In the genomic region with DNA sequence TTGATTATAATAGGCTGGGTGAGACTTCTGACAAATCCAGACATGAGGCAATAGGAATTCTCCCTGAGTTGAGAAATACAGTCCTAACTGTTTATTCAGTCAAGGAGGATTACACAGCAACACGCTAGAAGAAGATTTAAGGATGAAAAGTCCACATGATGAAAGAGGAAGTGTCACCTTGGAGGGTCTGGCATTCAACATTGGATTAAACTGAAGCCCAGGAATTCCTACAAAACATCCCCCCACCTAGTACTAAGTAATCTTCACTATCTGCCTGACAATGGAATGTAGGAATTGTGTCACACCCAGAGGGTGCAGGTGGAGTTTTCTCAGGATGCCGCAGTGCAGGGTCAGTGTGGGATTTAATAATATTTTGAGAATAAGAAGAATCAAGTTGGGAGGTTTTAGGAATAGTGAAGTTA, we compare ENCODE assay signal across 1 cellular context.
TF ChIP-seq lines count a peak whose summit lies in the region.

No MANE protein-coding gene starts in this region.

TF ChIP-seq in HepG2, 621 proteins besides CTCF, POLR2A, EP300 and RAD21 (continued from another document and continues in another):
- TF ChIP-seq, protein P1, sequence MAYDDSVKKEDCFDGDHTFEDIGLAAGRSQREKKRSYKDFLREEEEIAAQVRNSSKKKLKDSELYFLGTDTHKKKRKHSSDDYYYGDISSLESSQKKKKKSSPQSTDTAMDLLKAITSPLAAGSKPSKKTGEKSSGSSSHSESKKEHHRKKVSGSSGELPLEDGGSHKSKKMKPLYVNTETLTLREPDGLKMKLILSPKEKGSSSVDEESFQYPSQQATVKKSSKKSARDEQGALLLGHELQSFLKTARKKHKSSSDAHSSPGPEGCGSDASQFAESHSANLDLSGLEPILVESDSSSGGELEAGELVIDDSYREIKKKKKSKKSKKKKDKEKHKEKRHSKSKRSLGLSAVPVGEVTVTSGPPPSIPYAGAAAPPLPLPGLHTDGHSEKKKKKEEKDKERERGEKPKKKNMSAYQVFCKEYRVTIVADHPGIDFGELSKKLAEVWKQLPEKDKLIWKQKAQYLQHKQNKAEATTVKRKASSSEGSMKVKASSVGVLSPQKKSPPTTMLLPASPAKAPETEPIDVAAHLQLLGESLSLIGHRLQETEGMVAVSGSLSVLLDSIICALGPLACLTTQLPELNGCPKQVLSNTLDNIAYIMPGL (CRISPR knock-in tag; IDR thresholded peaks at IDR 0.05; ENCODE audit: borderline replicate concordance in 1 of 2, low read depth in 1 of 2), result no peak
- TF ChIP-seq SKIL (CRISPR knock-in tag; IDR thresholded peaks at IDR 0.05; ENCODE audit: borderline replicate concordance), result peak; percentile 51
- peak; percentile 85 for TF ChIP-seq SMAD3 (CRISPR knock-in tag; IDR thresholded peaks at IDR 0.05)
- TF ChIP-seq MATR3 (CRISPR knock-in tag; IDR thresholded peaks at IDR 0.05), result no peak
- no peak for TF ChIP-seq PBX2 (CRISPR knock-in tag; IDR thresholded peaks at IDR 0.05)
- no peak for TF ChIP-seq PRPF4 (IDR thresholded peaks at IDR 0.05; ENCODE audit: low read depth, low read length, poor library complexity, severe bottlenecking)
- TF ChIP-seq ZFP37 (CRISPR knock-in tag; IDR thresholded peaks at IDR 0.05; ENCODE audit: borderline replicate concordance), result no peak
- peak; percentile 25; the same call in 1 of the 2 replicates for TF ChIP-seq ELF1 (CRISPR knock-in tag; IDR thresholded peaks at IDR 0.05)
- no peak for TF ChIP-seq SATB2 (CRISPR knock-in tag; IDR thresholded peaks at IDR 0.05)
- no peak for TF ChIP-seq NFYB (CRISPR knock-in tag; IDR thresholded peaks at IDR 0.05)
- no peak for TF ChIP-seq BRCA1 (CRISPR knock-in tag; IDR thresholded peaks at IDR 0.05)
- TF ChIP-seq PITX1 (CRISPR knock-in tag; IDR thresholded peaks at IDR 0.05), result peak; percentile 95
- peak; percentile 91 for TF ChIP-seq NKX3-1 (CRISPR knock-in tag; IDR thresholded peaks at IDR 0.05)
- no peak for TF ChIP-seq ZFYVE20 (CRISPR knock-in tag; IDR thresholded peaks at IDR 0.05; ENCODE audit: borderline replicate concordance, low read depth)
- TF ChIP-seq MEIS2 (CRISPR knock-in tag; IDR thresholded peaks at IDR 0.05), result peak; percentile 34; the same call in 1 of the 2 replicates
- no peak for TF ChIP-seq MTA1 (CRISPR knock-in tag; IDR thresholded peaks at IDR 0.05; ENCODE audit: borderline replicate concordance)
- TF ChIP-seq NCOR1 (IDR thresholded peaks at IDR 0.05; ENCODE audit: borderline replicate concordance, low read length), result peak; percentile 90
- TF ChIP-seq, protein P2, sequence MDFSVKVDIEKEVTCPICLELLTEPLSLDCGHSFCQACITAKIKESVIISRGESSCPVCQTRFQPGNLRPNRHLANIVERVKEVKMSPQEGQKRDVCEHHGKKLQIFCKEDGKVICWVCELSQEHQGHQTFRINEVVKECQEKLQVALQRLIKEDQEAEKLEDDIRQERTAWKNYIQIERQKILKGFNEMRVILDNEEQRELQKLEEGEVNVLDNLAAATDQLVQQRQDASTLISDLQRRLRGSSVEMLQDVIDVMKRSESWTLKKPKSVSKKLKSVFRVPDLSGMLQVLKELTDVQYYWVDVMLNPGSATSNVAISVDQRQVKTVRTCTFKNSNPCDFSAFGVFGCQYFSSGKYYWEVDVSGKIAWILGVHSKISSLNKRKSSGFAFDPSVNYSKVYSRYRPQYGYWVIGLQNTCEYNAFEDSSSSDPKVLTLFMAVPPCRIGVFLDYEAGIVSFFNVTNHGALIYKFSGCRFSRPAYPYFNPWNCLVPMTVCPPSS (IDR thresholded peaks at IDR 0.05), result no peak
- TF ChIP-seq ZNF383 (CRISPR knock-in tag; IDR thresholded peaks at IDR 0.05; ENCODE audit: borderline replicate concordance), result no peak
- peak; percentile 87 for TF ChIP-seq GFI1 (CRISPR knock-in tag; IDR thresholded peaks at IDR 0.05; ENCODE audit: borderline replicate concordance)
- TF ChIP-seq, protein P3, sequence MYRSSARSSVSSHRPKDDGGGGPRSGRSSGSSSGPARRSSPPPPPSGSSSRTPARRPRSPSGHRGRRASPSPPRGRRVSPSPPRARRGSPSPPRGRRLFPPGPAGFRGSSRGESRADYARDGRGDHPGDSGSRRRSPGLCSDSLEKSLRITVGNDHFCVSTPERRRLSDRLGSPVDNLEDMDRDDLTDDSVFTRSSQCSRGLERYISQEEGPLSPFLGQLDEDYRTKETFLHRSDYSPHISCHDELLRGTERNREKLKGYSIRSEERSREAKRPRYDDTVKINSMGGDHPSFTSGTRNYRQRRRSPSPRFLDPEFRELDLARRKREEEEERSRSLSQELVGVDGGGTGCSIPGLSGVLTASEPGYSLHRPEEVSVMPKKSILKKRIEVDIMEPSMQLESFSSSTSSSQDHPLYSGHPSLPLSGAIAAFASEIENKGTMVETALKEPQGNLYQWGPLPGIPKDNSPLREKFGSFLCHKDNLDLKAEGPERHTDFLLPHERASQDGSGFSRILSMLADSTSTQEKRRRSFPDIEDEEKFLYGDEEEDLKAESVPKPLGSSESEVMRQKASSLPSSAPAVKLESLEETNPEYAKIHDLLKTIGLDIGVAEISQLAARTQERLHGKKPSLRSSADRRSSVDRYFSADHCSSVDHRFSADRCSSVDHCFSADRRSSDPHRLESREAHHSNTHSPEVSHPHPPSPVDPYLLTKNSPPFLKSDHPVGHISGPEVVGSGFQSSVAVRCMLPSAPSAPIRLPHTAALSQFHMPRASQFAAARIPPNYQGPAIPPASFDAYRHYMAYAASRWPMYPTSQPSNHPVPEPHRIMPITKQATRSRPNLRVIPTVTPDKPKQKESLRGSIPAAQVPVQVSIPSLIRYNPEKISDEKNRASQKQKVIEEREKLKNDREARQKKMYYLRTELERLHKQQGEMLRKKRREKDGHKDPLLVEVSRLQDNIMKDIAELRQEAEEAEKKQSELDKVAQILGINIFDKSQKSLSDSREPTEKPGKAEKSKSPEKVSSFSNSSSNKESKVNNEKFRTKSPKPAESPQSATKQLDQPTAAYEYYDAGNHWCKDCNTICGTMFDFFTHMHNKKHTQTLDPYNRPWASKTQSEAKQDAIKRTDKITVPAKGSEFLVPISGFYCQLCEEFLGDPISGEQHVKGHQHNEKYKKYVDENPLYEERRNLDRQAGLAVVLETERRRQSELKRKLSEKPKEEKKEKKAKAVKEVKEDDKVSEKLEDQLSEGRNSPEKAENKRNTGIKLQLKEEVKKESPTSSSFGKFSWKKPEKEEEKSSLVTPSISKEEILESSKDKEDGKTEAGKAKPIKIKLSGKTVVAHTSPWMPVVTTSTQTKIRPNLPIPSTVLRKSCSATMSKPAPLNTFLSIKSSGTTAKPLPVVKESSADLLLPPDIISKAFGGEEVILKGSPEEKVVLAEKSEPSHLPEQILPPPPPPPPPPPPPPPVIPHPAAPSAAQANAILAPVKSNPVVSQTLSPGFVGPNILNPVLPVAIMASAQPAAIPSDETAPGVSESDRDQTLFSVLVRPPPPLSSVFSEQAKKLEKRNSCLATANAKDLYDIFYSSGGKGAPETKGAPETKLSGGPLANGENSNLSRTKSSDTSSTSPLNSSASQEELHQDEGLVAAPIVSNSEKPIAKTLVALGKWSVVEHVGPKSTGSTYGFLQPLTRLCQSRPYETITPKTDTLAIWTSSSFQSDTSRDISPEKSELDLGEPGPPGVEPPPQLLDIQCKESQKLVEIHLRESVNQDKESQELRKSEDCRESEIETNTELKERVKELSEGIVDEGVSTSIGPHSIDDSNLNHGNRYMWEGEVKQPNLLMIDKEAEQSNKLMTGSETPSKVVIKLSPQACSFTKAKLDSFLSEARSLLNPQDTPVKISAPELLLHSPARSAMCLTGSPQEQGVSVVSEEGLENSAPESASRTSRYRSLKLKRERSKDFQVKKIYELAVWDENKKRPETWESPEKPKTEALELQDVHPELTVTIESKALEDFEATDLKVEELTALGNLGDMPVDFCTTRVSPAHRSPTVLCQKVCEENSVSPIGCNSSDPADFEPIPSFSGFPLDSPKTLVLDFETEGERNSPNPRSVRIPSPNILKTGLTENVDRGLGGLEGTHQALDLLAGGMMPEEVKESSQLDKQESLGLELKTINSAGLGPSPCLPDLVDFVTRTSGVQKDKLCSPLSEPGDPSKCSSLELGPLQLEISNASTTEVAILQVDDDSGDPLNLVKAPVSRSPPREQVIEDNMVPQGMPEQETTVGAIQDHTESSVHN (CRISPR knock-in tag; IDR thresholded peaks at IDR 0.05), result no peak
- TF ChIP-seq GATAD2A (CRISPR knock-in tag; IDR thresholded peaks at IDR 0.05), result peak; percentile 98
- TF ChIP-seq NFIC (IDR thresholded peaks at IDR 0.05; ENCODE audit: low read length), result peak; percentile 92
- peak; percentile 89 for TF ChIP-seq TGIF2 (CRISPR knock-in tag; IDR thresholded peaks at IDR 0.05)
- peak; percentile 65; the same call in 1 of the 2 replicates for TF ChIP-seq HOXA3 (CRISPR knock-in tag; IDR thresholded peaks at IDR 0.05)
- no peak for TF ChIP-seq TMF1 (CRISPR knock-in tag; IDR thresholded peaks at IDR 0.05; ENCODE audit: low read depth)
- TF ChIP-seq, protein P4, sequence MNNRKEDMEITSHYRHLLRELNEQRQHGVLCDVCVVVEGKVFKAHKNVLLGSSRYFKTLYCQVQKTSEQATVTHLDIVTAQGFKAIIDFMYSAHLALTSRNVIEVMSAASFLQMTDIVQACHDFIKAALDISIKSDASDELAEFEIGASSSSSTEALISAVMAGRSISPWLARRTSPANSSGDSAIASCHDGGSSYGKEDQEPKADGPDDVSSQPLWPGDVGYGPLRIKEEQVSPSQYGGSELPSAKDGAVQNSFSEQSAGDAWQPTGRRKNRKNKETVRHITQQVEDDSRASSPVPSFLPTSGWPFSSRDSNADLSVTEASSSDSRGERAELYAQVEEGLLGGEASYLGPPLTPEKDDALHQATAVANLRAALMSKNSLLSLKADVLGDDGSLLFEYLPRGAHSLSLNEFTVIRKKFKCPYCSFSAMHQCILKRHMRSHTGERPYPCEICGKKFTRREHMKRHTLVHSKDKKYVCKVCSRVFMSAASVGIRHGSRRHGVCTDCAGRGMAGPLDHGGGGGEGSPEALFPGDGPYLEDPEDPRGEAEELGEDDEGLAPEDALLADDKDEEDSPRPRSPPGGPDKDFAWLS (CRISPR knock-in tag; IDR thresholded peaks at IDR 0.05; ENCODE audit: borderline replicate concordance), result no peak
- peak; percentile 76 for TF ChIP-seq POGK (CRISPR knock-in tag; conservative IDR thresholded peaks at IDR 0.05)
- no peak for TF ChIP-seq SRY (CRISPR knock-in tag; IDR thresholded peaks at IDR 0.05)
- no peak for TF ChIP-seq ZC3H4 (CRISPR knock-in tag; IDR thresholded peaks at IDR 0.05; ENCODE audit: borderline replicate concordance)
- no peak for TF ChIP-seq TSC22D2 (CRISPR knock-in tag; IDR thresholded peaks at IDR 0.05; ENCODE audit: borderline replicate concordance)
- peak; percentile 84 for TF ChIP-seq ZEB1 (IDR thresholded peaks at IDR 0.05; ENCODE audit: insufficient replicate concordance, low read depth)
- peak; percentile 34; the same call in 1 of the 2 replicates for TF ChIP-seq MIER2 (CRISPR knock-in tag; IDR thresholded peaks at IDR 0.05)
- TF ChIP-seq TEAD2 (CRISPR knock-in tag; IDR thresholded peaks at IDR 0.05), result no peak
- TF ChIP-seq HES4 (CRISPR knock-in tag; IDR thresholded peaks at IDR 0.05; ENCODE audit: borderline replicate concordance), result no peak
- TF ChIP-seq ZNF598 (CRISPR knock-in tag; IDR thresholded peaks at IDR 0.05; ENCODE audit: borderline replicate concordance), result no peak
- TF ChIP-seq NR2F1 (CRISPR knock-in tag; IDR thresholded peaks at IDR 0.05), result no peak
- TF ChIP-seq SAP130 (CRISPR knock-in tag; IDR thresholded peaks at IDR 0.05; ENCODE audit: low read depth), result peak; percentile 72
- TF ChIP-seq ZNF788 (CRISPR knock-in tag; IDR thresholded peaks at IDR 0.05; ENCODE audit: borderline replicate concordance), result no peak
- no peak for TF ChIP-seq ZBTB1 (CRISPR knock-in tag; IDR thresholded peaks at IDR 0.05; ENCODE audit: borderline replicate concordance)
- no peak for TF ChIP-seq ZNF20 (CRISPR knock-in tag; IDR thresholded peaks at IDR 0.05)
- TF ChIP-seq, protein P5, sequence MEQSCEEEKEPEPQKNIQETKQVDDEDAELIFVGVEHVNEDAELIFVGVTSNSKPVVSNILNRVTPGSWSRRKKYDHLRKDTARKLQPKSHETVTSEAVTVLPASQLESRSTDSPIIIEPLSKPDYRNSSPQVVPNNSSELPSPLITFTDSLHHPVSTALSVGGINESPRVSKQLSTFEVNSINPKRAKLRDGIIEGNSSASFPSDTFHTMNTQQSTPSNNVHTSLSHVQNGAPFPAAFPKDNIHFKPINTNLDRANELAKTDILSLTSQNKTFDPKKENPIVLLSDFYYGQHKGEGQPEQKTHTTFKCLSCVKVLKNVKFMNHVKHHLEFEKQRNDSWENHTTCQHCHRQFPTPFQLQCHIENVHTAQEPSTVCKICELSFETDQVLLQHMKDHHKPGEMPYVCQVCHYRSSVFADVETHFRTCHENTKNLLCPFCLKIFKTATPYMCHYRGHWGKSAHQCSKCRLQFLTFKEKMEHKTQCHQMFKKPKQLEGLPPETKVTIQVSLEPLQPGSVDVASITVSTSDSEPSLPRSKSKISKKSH (CRISPR knock-in tag; IDR thresholded peaks at IDR 0.05; ENCODE audit: borderline replicate concordance), result no peak
